ENCODE assay signal across 1 cellular context in the genomic region with DNA sequence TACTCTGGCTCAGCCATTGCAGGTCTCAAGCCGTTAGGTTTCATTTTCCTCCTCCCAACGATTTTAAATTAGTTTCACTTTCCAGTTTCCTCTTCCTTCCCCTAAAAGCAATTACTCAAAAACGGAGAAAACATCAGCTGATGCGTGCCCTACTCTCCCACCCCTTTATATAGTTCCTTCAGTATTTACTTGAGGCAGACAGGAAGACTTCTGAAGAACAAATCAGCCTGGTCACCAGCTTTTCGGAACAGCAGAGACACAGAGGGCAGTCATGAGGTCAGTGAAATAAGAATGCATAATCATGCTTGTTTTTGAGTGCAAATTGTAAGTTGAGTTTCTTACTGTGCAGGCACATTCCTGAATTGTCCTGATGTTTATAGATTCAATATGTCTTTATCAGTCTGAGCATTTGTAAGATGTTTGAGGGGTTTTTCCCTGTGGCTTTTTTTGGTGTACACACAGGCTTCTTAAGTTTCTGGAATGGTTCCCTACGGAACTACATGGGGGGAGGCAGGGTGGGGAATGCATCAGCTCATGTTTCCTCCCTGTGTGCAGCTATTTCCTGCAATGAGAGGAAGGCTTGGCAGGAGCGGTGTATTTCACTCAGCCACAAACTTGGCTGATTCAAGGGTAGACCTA.
TF ChIP-seq lines count a peak whose summit lies in the region.

A gene with protein sequence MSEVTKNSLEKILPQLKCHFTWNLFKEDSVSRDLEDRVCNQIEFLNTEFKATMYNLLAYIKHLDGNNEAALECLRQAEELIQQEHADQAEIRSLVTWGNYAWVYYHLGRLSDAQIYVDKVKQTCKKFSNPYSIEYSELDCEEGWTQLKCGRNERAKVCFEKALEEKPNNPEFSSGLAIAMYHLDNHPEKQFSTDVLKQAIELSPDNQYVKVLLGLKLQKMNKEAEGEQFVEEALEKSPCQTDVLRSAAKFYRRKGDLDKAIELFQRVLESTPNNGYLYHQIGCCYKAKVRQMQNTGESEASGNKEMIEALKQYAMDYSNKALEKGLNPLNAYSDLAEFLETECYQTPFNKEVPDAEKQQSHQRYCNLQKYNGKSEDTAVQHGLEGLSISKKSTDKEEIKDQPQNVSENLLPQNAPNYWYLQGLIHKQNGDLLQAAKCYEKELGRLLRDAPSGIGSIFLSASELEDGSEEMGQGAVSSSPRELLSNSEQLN (plus strand): TSS at position 195 of the 639 bp plus-strand sequence. CDS start 77 bp downstream, at position 272.

TF ChIP-seq in K562, 482 proteins besides CTCF, POLR2A, EP300 and RAD21 (continued from another document and continues in another):
- TF ChIP-seq, protein P1, sequence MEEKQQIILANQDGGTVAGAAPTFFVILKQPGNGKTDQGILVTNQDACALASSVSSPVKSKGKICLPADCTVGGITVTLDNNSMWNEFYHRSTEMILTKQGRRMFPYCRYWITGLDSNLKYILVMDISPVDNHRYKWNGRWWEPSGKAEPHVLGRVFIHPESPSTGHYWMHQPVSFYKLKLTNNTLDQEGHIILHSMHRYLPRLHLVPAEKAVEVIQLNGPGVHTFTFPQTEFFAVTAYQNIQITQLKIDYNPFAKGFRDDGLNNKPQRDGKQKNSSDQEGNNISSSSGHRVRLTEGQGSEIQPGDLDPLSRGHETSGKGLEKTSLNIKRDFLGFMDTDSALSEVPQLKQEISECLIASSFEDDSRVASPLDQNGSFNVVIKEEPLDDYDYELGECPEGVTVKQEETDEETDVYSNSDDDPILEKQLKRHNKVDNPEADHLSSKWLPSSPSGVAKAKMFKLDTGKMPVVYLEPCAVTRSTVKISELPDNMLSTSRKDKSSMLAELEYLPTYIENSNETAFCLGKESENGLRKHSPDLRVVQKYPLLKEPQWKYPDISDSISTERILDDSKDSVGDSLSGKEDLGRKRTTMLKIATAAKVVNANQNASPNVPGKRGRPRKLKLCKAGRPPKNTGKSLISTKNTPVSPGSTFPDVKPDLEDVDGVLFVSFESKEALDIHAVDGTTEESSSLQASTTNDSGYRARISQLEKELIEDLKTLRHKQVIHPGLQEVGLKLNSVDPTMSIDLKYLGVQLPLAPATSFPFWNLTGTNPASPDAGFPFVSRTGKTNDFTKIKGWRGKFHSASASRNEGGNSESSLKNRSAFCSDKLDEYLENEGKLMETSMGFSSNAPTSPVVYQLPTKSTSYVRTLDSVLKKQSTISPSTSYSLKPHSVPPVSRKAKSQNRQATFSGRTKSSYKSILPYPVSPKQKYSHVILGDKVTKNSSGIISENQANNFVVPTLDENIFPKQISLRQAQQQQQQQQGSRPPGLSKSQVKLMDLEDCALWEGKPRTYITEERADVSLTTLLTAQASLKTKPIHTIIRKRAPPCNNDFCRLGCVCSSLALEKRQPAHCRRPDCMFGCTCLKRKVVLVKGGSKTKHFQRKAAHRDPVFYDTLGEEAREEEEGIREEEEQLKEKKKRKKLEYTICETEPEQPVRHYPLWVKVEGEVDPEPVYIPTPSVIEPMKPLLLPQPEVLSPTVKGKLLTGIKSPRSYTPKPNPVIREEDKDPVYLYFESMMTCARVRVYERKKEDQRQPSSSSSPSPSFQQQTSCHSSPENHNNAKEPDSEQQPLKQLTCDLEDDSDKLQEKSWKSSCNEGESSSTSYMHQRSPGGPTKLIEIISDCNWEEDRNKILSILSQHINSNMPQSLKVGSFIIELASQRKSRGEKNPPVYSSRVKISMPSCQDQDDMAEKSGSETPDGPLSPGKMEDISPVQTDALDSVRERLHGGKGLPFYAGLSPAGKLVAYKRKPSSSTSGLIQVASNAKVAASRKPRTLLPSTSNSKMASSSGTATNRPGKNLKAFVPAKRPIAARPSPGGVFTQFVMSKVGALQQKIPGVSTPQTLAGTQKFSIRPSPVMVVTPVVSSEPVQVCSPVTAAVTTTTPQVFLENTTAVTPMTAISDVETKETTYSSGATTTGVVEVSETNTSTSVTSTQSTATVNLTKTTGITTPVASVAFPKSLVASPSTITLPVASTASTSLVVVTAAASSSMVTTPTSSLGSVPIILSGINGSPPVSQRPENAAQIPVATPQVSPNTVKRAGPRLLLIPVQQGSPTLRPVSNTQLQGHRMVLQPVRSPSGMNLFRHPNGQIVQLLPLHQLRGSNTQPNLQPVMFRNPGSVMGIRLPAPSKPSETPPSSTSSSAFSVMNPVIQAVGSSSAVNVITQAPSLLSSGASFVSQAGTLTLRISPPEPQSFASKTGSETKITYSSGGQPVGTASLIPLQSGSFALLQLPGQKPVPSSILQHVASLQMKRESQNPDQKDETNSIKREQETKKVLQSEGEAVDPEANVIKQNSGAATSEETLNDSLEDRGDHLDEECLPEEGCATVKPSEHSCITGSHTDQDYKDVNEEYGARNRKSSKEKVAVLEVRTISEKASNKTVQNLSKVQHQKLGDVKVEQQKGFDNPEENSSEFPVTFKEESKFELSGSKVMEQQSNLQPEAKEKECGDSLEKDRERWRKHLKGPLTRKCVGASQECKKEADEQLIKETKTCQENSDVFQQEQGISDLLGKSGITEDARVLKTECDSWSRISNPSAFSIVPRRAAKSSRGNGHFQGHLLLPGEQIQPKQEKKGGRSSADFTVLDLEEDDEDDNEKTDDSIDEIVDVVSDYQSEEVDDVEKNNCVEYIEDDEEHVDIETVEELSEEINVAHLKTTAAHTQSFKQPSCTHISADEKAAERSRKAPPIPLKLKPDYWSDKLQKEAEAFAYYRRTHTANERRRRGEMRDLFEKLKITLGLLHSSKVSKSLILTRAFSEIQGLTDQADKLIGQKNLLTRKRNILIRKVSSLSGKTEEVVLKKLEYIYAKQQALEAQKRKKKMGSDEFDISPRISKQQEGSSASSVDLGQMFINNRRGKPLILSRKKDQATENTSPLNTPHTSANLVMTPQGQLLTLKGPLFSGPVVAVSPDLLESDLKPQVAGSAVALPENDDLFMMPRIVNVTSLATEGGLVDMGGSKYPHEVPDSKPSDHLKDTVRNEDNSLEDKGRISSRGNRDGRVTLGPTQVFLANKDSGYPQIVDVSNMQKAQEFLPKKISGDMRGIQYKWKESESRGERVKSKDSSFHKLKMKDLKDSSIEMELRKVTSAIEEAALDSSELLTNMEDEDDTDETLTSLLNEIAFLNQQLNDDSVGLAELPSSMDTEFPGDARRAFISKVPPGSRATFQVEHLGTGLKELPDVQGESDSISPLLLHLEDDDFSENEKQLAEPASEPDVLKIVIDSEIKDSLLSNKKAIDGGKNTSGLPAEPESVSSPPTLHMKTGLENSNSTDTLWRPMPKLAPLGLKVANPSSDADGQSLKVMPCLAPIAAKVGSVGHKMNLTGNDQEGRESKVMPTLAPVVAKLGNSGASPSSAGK (IDR thresholded peaks at IDR 0.05): peak; percentile 19; the same call in 1 of the 2 replicates
- TF ChIP-seq, protein P2, sequence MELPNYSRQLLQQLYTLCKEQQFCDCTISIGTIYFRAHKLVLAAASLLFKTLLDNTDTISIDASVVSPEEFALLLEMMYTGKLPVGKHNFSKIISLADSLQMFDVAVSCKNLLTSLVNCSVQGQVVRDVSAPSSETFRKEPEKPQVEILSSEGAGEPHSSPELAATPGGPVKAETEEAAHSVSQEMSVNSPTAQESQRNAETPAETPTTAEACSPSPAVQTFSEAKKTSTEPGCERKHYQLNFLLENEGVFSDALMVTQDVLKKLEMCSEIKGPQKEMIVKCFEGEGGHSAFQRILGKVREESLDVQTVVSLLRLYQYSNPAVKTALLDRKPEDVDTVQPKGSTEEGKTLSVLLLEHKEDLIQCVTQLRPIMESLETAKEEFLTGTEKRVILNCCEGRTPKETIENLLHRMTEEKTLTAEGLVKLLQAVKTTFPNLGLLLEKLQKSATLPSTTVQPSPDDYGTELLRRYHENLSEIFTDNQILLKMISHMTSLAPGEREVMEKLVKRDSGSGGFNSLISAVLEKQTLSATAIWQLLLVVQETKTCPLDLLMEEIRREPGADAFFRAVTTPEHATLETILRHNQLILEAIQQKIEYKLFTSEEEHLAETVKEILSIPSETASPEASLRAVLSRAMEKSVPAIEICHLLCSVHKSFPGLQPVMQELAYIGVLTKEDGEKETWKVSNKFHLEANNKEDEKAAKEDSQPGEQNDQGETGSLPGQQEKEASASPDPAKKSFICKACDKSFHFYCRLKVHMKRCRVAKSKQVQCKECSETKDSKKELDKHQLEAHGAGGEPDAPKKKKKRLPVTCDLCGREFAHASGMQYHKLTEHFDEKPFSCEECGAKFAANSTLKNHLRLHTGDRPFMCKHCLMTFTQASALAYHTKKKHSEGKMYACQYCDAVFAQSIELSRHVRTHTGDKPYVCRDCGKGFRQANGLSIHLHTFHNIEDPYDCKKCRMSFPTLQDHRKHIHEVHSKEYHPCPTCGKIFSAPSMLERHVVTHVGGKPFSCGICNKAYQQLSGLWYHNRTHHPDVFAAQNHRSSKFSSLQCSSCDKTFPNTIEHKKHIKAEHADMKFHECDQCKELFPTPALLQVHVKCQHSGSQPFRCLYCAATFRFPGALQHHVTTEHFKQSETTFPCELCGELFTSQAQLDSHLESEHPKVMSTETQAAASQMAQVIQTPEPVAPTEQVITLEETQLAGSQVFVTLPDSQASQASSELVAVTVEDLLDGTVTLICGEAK (IDR thresholded peaks at IDR 0.05): peak; percentile 65
- TF ChIP-seq, protein P2 (CRISPR knock-in tag; IDR thresholded peaks at IDR 0.05): no peak
- TF ChIP-seq GABPA (tag; conservative IDR thresholded peaks at IDR 0.05; ENCODE audit: low read depth) (peak; percentile 68), TOE1 (IDR thresholded peaks at IDR 0.05; ENCODE audit: borderline replicate concordance) (0 out of 2 replicates have a peak, but pooled peaks have one; percentile 23), TOE1 (CRISPR knock-in tag; IDR thresholded peaks at IDR 0.05; ENCODE audit: borderline replicate concordance, low read depth) (no peak), TAF9B (IDR thresholded peaks at IDR 0.05; ENCODE audit: partially characterized antibody) (peak; percentile 40), BCOR (IDR thresholded peaks at IDR 0.05) (no peak), CBFA2T3 (IDR thresholded peaks at IDR 0.05) (0 out of 2 replicates have a peak, but pooled peaks have one; percentile 3), FOXA1 (IDR thresholded peaks at IDR 0.05; ENCODE audit: borderline replicate concordance) (no peak), PHB (CRISPR knock-in tag; IDR thresholded peaks at IDR 0.05) (no peak), CBX1 (IDR thresholded peaks at IDR 0.05; ENCODE audit: low read depth) (no peak), MAFG (tag; conservative IDR thresholded peaks at IDR 0.05) (peak; percentile 75), POLR2AphosphoS5 (IDR thresholded peaks at IDR 0.05; ENCODE audit: control insufficient read depth, insufficient read depth, low read depth, low read length) (no peak; the same call in 1 of the 2 replicates)
- TF ChIP-seq, protein P3, sequence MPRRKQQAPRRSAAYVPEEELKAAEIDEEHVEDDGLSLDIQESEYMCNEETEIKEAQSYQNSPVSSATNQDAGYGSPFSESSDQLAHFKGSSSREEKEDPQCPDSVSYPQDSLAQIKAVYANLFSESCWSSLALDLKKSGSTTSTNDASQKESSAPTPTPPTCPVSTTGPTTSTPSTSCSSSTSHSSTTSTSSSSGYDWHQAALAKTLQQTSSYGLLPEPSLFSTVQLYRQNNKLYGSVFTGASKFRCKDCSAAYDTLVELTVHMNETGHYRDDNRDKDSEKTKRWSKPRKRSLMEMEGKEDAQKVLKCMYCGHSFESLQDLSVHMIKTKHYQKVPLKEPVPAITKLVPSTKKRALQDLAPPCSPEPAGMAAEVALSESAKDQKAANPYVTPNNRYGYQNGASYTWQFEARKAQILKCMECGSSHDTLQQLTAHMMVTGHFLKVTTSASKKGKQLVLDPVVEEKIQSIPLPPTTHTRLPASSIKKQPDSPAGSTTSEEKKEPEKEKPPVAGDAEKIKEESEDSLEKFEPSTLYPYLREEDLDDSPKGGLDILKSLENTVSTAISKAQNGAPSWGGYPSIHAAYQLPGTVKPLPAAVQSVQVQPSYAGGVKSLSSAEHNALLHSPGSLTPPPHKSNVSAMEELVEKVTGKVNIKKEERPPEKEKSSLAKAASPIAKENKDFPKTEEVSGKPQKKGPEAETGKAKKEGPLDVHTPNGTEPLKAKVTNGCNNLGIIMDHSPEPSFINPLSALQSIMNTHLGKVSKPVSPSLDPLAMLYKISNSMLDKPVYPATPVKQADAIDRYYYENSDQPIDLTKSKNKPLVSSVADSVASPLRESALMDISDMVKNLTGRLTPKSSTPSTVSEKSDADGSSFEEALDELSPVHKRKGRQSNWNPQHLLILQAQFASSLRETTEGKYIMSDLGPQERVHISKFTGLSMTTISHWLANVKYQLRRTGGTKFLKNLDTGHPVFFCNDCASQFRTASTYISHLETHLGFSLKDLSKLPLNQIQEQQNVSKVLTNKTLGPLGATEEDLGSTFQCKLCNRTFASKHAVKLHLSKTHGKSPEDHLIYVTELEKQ (CRISPR knock-in tag; IDR thresholded peaks at IDR 0.05): no peak
- TF ChIP-seq, protein P4, sequence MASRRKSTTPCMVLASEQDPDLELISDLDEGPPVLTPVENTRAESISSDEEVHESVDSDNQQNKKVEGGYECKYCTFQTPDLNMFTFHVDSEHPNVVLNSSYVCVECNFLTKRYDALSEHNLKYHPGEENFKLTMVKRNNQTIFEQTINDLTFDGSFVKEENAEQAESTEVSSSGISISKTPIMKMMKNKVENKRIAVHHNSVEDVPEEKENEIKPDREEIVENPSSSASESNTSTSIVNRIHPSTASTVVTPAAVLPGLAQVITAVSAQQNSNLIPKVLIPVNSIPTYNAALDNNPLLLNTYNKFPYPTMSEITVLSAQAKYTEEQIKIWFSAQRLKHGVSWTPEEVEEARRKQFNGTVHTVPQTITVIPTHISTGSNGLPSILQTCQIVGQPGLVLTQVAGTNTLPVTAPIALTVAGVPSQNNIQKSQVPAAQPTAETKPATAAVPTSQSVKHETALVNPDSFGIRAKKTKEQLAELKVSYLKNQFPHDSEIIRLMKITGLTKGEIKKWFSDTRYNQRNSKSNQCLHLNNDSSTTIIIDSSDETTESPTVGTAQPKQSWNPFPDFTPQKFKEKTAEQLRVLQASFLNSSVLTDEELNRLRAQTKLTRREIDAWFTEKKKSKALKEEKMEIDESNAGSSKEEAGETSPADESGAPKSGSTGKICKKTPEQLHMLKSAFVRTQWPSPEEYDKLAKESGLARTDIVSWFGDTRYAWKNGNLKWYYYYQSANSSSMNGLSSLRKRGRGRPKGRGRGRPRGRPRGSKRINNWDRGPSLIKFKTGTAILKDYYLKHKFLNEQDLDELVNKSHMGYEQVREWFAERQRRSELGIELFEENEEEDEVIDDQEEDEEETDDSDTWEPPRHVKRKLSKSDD (conservative IDR thresholded peaks at IDR 0.05; ENCODE audit: low read length): no peak
